ENCODE assay signal across 11 cellular contexts in the genomic region with DNA sequence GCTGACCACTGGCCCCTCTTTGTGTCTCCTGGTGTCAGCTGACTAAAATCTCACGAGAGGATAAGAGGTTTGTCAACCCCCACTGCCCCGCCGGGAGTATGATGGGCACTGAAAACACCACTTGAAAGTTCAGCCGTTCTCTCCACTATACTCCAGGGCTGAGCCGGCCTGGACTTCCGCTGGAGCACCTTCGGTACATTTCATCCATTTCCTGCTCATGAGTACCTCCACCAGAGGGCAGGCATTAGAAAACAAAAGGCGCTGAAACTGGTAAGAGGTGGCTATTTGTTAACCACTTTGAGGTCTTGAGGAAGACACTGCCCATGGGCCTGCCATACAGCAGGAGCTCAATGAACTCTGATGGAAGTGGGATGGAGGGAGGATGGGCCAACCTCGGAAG. TPM values are rescaled to one million over a fixed set of nuclear protein-coding genes. Genes with fewer than 3 reads are reported as not detected.
A peak's percentile ranks its signal among the peaks of the same experiment; 100 is the strongest.
DNase-seq lines count a peak whose midpoint lies in the region; ATAC-seq lines count a peak whose summit lies in the region.
"Had no signal": no experiment of that assay in that cellular context is flagged by ENCODE, and none has a peak within 500 bp of the region (broad histone marks: within the 10 kb centered on the region; RNA-seq: fewer than 3 reads in every experiment).

No MANE protein-coding gene starts in this region.

- CTCF ChIA-PET in activated CD4-positive, alpha-beta T cell treated with anti-CD3 and anti-CD28 coated beads, Interleukin-2, amount 10 ng/mL, durations not matched to agents 7 days and 5 days (lab: Charles Lee), result interaction anchor here (1.1 to 3.2 kb wide), 4 partner anchors 9 to 404 kb away, joined by 3 to 11 read pairs (median 3); no protein-coding TSS in a partner anchor

- DNase-seq in ACHN (peak; percentile 34), H4 (ENCODE audit: low spot score) (peak; percentile 24), UCSD-AML1 (lab: John Stamatoyannopoulos, UW; ENCODE audit: unreplicated experiment) (peak; percentile 26), iris pigment epithelial cell (ENCODE audit: low read depth) (peak; percentile 54), T-helper 17 cell (no peak)
- no peak for DNase-seq in activated CD4-positive, alpha-beta T cell treated with anti-CD3 and anti-CD28 coated beads, Interleukin-2, amount 10 ng/mL, durations not matched to agents 7 days and 5 days
- DNase-seq: activated effector memory CD4-positive, alpha-beta T cell treated with anti-CD3 and anti-CD28 coated beads, Interleukin-2, amount 50 U/mL, for 16 hours; stimulated activated naive CD4-positive, alpha-beta T cell treated with Interleukin-2 at 50 U/mL for 16 hours had no signal

- H3K9me3 Mint-ChIP-seq in activated CD4-positive, alpha-beta T cell treated with anti-CD3 and anti-CD28 coated beads, Interleukin-2, amount 10 ng/mL, durations not matched to agents 7 days and 5 days, result no peaks in the 10 kb centered on the region

- peaks cover 33% of the 10 kb centered on the region for H3K36me3 Mint-ChIP-seq in activated CD4-positive, alpha-beta T cell treated with anti-CD3 and anti-CD28 coated beads, Interleukin-2, amount 10 ng/mL, durations not matched to agents 7 days and 5 days (ENCODE audit: low read depth)
- H3K36me3 Mint-ChIP-seq in T-helper 17 cell (ENCODE audit: low read depth), result peaks cover 5% of the 10 kb centered on the region

- in situ Hi-C loops in ACHN (cut with HindIII; ENCODE audit: low pct_ligation_motif_present, low pct_unique_long_range_greater_than_20kb, low sequenced_read_pairs), result loop anchor here (10.0 to 25.0 kb wide), 2 partner anchors 198 to 416 kb away; a partner anchor contains a TSS

- H3K27ac Mint-ChIP-seq in activated CD4-positive, alpha-beta T cell treated with anti-CD3 and anti-CD28 coated beads, Interleukin-2, amount 10 ng/mL, durations not matched to agents 7 days and 5 days, result no peak overlapping the region
- H3K27ac Mint-ChIP-seq in T-helper 17 cell, result no peak overlapping the region

- ATAC-seq in GM19324 (IDR thresholded peaks at IDR 0.05; ENCODE audit: low FRiP score, unreplicated experiment) (no peak), HG03097 (IDR thresholded peaks at IDR 0.05; ENCODE audit: low FRiP score, unreplicated experiment) (no peak), T-helper 17 cell (no peak)

- no peaks in the 10 kb centered on the region for H3K9me3 ChIP-seq in T-helper 17 cell (ENCODE audit: control insufficient read depth, low read length, poor library complexity, severe bottlenecking)

- POLR2A ChIA-PET in activated CD4-positive, alpha-beta T cell treated with anti-CD3 and anti-CD28 coated beads, Interleukin-2, amount 10 ng/mL, durations not matched to agents 7 days and 5 days (lab: Charles Lee), result no interaction called here

- H3K27me3 Mint-ChIP-seq in activated CD4-positive, alpha-beta T cell treated with anti-CD3 and anti-CD28 coated beads, Interleukin-2, amount 10 ng/mL, durations not matched to agents 7 days and 5 days, result no peaks in the 10 kb centered on the region
- H3K27me3 Mint-ChIP-seq in T-helper 17 cell, result no peaks in the 10 kb centered on the region

- H3K4me1 Mint-ChIP-seq in activated CD4-positive, alpha-beta T cell treated with anti-CD3 and anti-CD28 coated beads, Interleukin-2, amount 10 ng/mL, durations not matched to agents 7 days and 5 days, result peaks cover 4% of the 10 kb centered on the region
- peaks cover 5% of the 10 kb centered on the region for H3K4me1 Mint-ChIP-seq in T-helper 17 cell

- no peak overlapping the region for H3K4me3 Mint-ChIP-seq in activated CD4-positive, alpha-beta T cell treated with anti-CD3 and anti-CD28 coated beads, Interleukin-2, amount 10 ng/mL, durations not matched to agents 7 days and 5 days
- H3K4me3 Mint-ChIP-seq in T-helper 17 cell, result no peak overlapping the region

RNA-seq across cellular contexts. Expression of a gene that starts 17.9 kb away (rescaled TPM):
- total RNA-seq in H4 (2014; rRNA removed; shearing (Covaris generic)), result not detected in 2 replicates
- total RNA-seq in activated CD4-positive, alpha-beta T cell treated with anti-CD3 and anti-CD28 coated beads, Interleukin-2, amount 10 ng/mL, durations not matched to agents 7 days and 5 days, result not detected
- total RNA-seq in T-helper 17 cell, result not detected
- total RNA-seq: glomerular endothelial cell had no signal

Comparison
In these comparisons a context has a peak if more than half of its experiments do, and no peak if none do; other contexts are left out.
1. DNase-seq: peak in ACHN (single experiment), H4 (single experiment), UCSD-AML1 (single experiment) and iris pigment epithelial cell (single experiment); none in activated CD4-positive, alpha-beta T cell treated with anti-CD3 and anti-CD28 coated beads, Interleukin-2, amount 10 ng/mL, durations not matched to agents 7 days and 5 days (single experiment) and T-helper 17 cell (0 of 3).